In genomic region chr17:42669705-42670198, GRCh38 we compare ENCODE assay signal across 10 cellular contexts. TPM values are rescaled to one million over a fixed set of nuclear protein-coding genes. Genes with fewer than 3 reads are reported as not detected.
DNase-seq lines count a peak whose midpoint lies in the region; ATAC-seq and TF ChIP-seq lines count a peak whose summit lies in the region.
"Had no signal": no experiment of that assay in that cellular context is flagged by ENCODE, and none has a peak within 500 bp of the region (broad histone marks: within the 10 kb centered on the region; RNA-seq: fewer than 3 reads in every experiment).

No MANE protein-coding gene starts in this region.

- H3K9me3 Mint-ChIP-seq in naive B cell: no peaks in the 10 kb centered on the region

- H3K27ac ChIP-seq in right atrium auricular region (peak overlapping the region; percentile 35 to 39), body of pancreas (peak overlapping the region in 3 of 4 donors; percentile 4 to 72 (median 61)), upper lobe of left lung (peak overlapping the region in 3 of 4 donors; percentile 36 to 75 (median 70))
- H3K27ac ChIP-seq: colonic mucosa had no signal

- peak in 1 of 3 donors; percentile 1 for TF ChIP-seq POLR2A in body of pancreas (IDR thresholded peaks at IDR 0.05)
- TF ChIP-seq POLR2A in upper lobe of left lung (IDR thresholded peaks at IDR 0.05): no peak

- H3K4me1 ChIP-seq in right atrium auricular region (peaks cover 0 to 51% of the 10 kb centered on the region in 2 donors), body of pancreas (peaks cover 72% of the 10 kb centered on the region), upper lobe of left lung (peaks cover 45 to 64% (median 49%) of the 10 kb centered on the region in 4 donors)

- no peak for TF ChIP-seq EP300 in upper lobe of left lung (IDR thresholded peaks at IDR 0.05)

- H3K27me3 ChIP-seq in right atrium auricular region: no peaks in the 10 kb centered on the region
- H3K27me3 ChIP-seq in body of pancreas: no peaks in the 10 kb centered on the region
- H3K27me3 ChIP-seq in upper lobe of left lung: peaks cover 0 to 2% (median 0%) of the 10 kb centered on the region in 4 donors
- H3K27me3 ChIP-seq: colonic mucosa had no signal

- no peak overlapping the region for H3K27ac Mint-ChIP-seq in naive B cell

- H3K4me3 ChIP-seq in right atrium auricular region (no peak overlapping the region), body of pancreas (no peak overlapping the region), upper lobe of left lung (peak overlapping the region in 1 of 4 donors; percentile 33)

- H3K9me3 ChIP-seq in right atrium auricular region (no peaks in the 10 kb centered on the region), body of pancreas (no peaks in the 10 kb centered on the region), upper lobe of left lung (no peaks in the 10 kb centered on the region)
- H3K9me3 ChIP-seq: colonic mucosa had no signal

- peaks cover 0 to 6% of the 10 kb centered on the region in 2 donors for H3K36me3 Mint-ChIP-seq in naive B cell

- no peak for ATAC-seq in left cardiac atrium
- no peak for ATAC-seq in body of pancreas
- peak; percentile 1 to 3 for ATAC-seq in naive B cell (ENCODE audit: low read depth in 2 of 2)
- no peak for ATAC-seq in upper lobe of left lung (ENCODE audit: low FRiP score in 2 of 2)

- TF ChIP-seq CTCF in right atrium auricular region (IDR thresholded peaks at IDR 0.05) (no peak), body of pancreas (IDR thresholded peaks at IDR 0.05) (no peak), upper lobe of left lung (IDR thresholded peaks at IDR 0.05) (no peak)

- DNase-seq in right atrium auricular region (ENCODE audit: low spot score) (no peak), left cardiac atrium (no peak), body of pancreas (no peak), naive B cell (no peak), upper lobe of left lung (no peak), COLO668 (lab: John Stamatoyannopoulos, UW; ENCODE audit: unreplicated experiment) (no peak), GF-D8 (lab: John Stamatoyannopoulos, UW) (no peak)
- DNase-seq in stimulated activated CD4-positive, alpha-beta T cell treated with anti-CD3 and anti-CD28 coated beads, Interleukin-1b, Interleukin-23, amount 100 ng/mL, for 48 hours: no peak
- DNase-seq: colonic mucosa, midbrain had no signal

- peak overlapping the region in 6 of 8 donors; percentile 15 to 85 (median 60) for H3K4me3 Mint-ChIP-seq in naive B cell

- intact Hi-C loops in left cardiac atrium (cut with DNase I): loop anchor here in 1 of 2 donors (10.0 kb wide), 1 partner anchor 95 kb away; the partner anchor contains the start of gene PSMC3IP
- intact Hi-C loops in body of pancreas (cut with DNase I): loop anchor here (5.0 kb wide), 1 partner anchor 57 kb away; no protein-coding TSS in a partner anchor

- 84 to 99% methylated on average over 14 to 37 of the region's 39 CpGs for WGBS in body of pancreas, 2 donors
- 55% methylated on average over 25 of the region's 39 CpGs; no CpG with 5 or more reads in 1 of the 2 donors for WGBS in upper lobe of left lung, 2 donors

- peaks cover 17 to 48% (median 18%) of the 10 kb centered on the region in 3 donors for H3K27me3 Mint-ChIP-seq in naive B cell

- peaks cover 20 to 32% (median 25%) of the 10 kb centered on the region in 3 donors for H3K4me1 Mint-ChIP-seq in naive B cell

- H3K36me3 ChIP-seq in right atrium auricular region: peaks cover 67% of the 10 kb centered on the region
- peaks cover 7 to 16% of the 10 kb centered on the region in 2 donors for H3K36me3 ChIP-seq in body of pancreas (replicated peaks in 1 of 2; ENCODE audit: insufficient read depth in 1 of 2, low read depth in 2 of 2)
- H3K36me3 ChIP-seq in upper lobe of left lung: peaks cover 13 to 69% (median 50%) of the 10 kb centered on the region in 4 donors

RNA-seq across cellular contexts. Expression of gene PLEKHH3, which starts 7.0 kb away (rescaled TPM):
- 10 to 100 TPM; 14.5 to 26.5 TPM for total RNA-seq in right atrium auricular region
- total RNA-seq in left cardiac atrium: 10 to 100 TPM; 18.1 to 19.9 TPM
- total RNA-seq in body of pancreas: 100 to 1,000 TPM in 1 of 2 donors, 10 to 100 TPM in 1; 63.0 to 105 TPM
- not detected for polyA plus RNA-seq in naive B cell (ENCODE audit: low read depth in 6 of 6)
- 10 to 100 TPM; 18.4 to 93.2 (median 28.4) TPM for total RNA-seq in upper lobe of left lung

RNA-seq across cellular contexts. Expression of gene TUBG2, which starts 10.7 kb away (rescaled TPM):
- total RNA-seq in right atrium auricular region (10 to 100 TPM; 18.2 to 25.7 TPM), left cardiac atrium (10 to 100 TPM; 14.4 to 15.8 TPM), body of pancreas (10 to 100 TPM; 64.1 to 80.4 TPM), upper lobe of left lung (100 to 1,000 TPM in 1 of 6 donors, 10 to 100 TPM in 5; 12.4 to 104 (median 15.2) TPM)
- 1 to 10 TPM in 5 of 6 donors, under 1 TPM in 1; 0.39 to 3.3 (median 1.5) TPM for polyA plus RNA-seq in naive B cell (ENCODE audit: low read depth in 6 of 6)

RNA-seq across cellular contexts. Expression of gene CCR10, which starts 11.9 kb away (rescaled TPM):
- total RNA-seq in right atrium auricular region: 1 to 10 TPM; 1.3 to 4.4 TPM
- total RNA-seq in left cardiac atrium: 1 to 10 TPM; 1.7 to 3.3 TPM
- under 1 TPM; 0.78 to 0.99 TPM for total RNA-seq in body of pancreas
- 1 to 10 TPM in 1 of 6 donors, under 1 TPM in 2, not detected in 3; 0.27 to 1.8 (median 0.93) TPM for polyA plus RNA-seq in naive B cell (ENCODE audit: low read depth in 6 of 6)
- total RNA-seq in upper lobe of left lung: 1 to 10 TPM in 4 of 6 donors, under 1 TPM in 2; 0.30 to 2.2 (median 1.4) TPM

RNA-seq across cellular contexts. Expression of gene CNTNAP1, which starts 12.6 kb away (rescaled TPM):
- 1 to 10 TPM in 1 of 2 donors, under 1 TPM in 1; 0.96 to 2.0 TPM for total RNA-seq in right atrium auricular region
- total RNA-seq in left cardiac atrium: 1 to 10 TPM; 4.7 to 7.2 TPM
- total RNA-seq in body of pancreas: 1 to 10 TPM; 4.9 to 6.7 TPM
- under 1 TPM in 5 of 6 donors, not detected in 1; 0.19 to 1.00 (median 0.39) TPM for polyA plus RNA-seq in naive B cell (ENCODE audit: low read depth in 6 of 6)
- 10 to 100 TPM in 1 of 6 donors, 1 to 10 TPM in 5; 1.7 to 37.7 (median 4.3) TPM for total RNA-seq in upper lobe of left lung

Comparison
In these comparisons a context has a peak if more than half of its experiments do, and no peak if none do; other contexts are left out.
1. ATAC-seq: peak in naive B cell (2 of 2); none in left cardiac atrium (0 of 2), body of pancreas (single experiment) and upper lobe of left lung (0 of 2).
2. Peak in every context shown above with its lines, with median percentiles within 50 percentile points of each other: H3K27ac ChIP-seq.